Comparison of ENCODE assay signal across 13 cellular contexts in genomic region chr6:1389791-1390070, GRCh38. TPM values are rescaled to one million over a fixed set of nuclear protein-coding genes. Genes with fewer than 3 reads are reported as not detected.
DNase-seq lines count a peak whose midpoint lies in the region; ATAC-seq, FAIRE-seq and TF ChIP-seq lines count a peak whose summit lies in the region.
"Had no signal": no experiment of that assay in that cellular context is flagged by ENCODE, and none has a peak within 500 bp of the region (broad histone marks: within the 10 kb centered on the region; RNA-seq: fewer than 3 reads in every experiment).

No MANE protein-coding gene starts in this region.

- peak overlapping the region; percentile 85; the same call in 1 of the 2 replicates for H2AFZ ChIP-seq in GM23248

- H4K20me1 ChIP-seq in GM23248 (ENCODE audit: insufficient read depth), result no peaks in the 10 kb centered on the region

- H3K9me3 Mint-ChIP-seq in activated T-helper 17 cell treated with anti-CD3 and anti-CD28 coated beads, Interleukin-2, amount 50 U/mL, for 72 hours, result no peaks in the 10 kb centered on the region
- no peaks in the 10 kb centered on the region for H3K9me3 Mint-ChIP-seq in stimulated activated naive B cell treated with anti-CD40 and anti-IgM and Interleukin-4, amounts not matched to agents 10 μg/mL and 1 μg/mL and 100 μg/mL, for 72 hours
- no peaks in the 10 kb centered on the region for H3K9me3 Mint-ChIP-seq in activated T-helper 1 cell treated with anti-CD3 and anti-CD28 coated beads, Interleukin-12 subunit alpha, Interleukin-12 subunit beta, Interleukin-2, Interleukin-4 antibody, amounts not matched to agents 30 ng/mL and 10 ng/mL and 1 ng/mL, durations not matched to agents 14 hours and 24 hours and 36 hours

- no peak for TF ChIP-seq CTCF in lung (IDR thresholded peaks at IDR 0.05; ENCODE audit: control extremely low read depth, extremely low read depth)
- TF ChIP-seq CTCF in pancreas (IDR thresholded peaks at IDR 0.05), result no peak

- no peak overlapping the region for H3K27ac Mint-ChIP-seq in activated T-helper 17 cell treated with anti-CD3 and anti-CD28 coated beads, Interleukin-2, amount 50 U/mL, for 72 hours
- H3K27ac Mint-ChIP-seq in stimulated activated naive B cell treated with anti-CD40 and anti-IgM and Interleukin-4, amounts not matched to agents 10 μg/mL and 1 μg/mL and 100 μg/mL, for 72 hours, result no peak overlapping the region
- H3K27ac Mint-ChIP-seq in activated T-helper 1 cell treated with anti-CD3 and anti-CD28 coated beads, Interleukin-12 subunit alpha, Interleukin-12 subunit beta, Interleukin-2, Interleukin-4 antibody, amounts not matched to agents 30 ng/mL and 10 ng/mL and 1 ng/mL, durations not matched to agents 14 hours and 24 hours and 36 hours, result no peak overlapping the region
- H3K27ac Mint-ChIP-seq: activated CD4-positive, alpha-beta T cell treated with anti-CD3 and anti-CD28 coated beads for 36 hours had no signal

- in situ Hi-C loops in GM23248 (cut with MboI), result loop anchor here (25.0 kb wide), 1 partner anchor 477 kb away; no protein-coding TSS in a partner anchor

- no peaks in the 10 kb centered on the region for H3F3A ChIP-seq in GM23248 (ENCODE audit: insufficient read depth)

- H3K36me3 ChIP-seq in GM23248 (ENCODE audit: low read depth) (no peaks in the 10 kb centered on the region; the same call in 1 of the 2 replicates), lung (ENCODE audit: control insufficient read depth in 2 of 2, insufficient read depth in 2 of 2, low read length in 2 of 2) (no peaks in the 10 kb centered on the region), pancreas (no peaks in the 10 kb centered on the region)

- peak overlapping the region; percentile 82 for H3K4me2 ChIP-seq in GM23248 (ENCODE audit: unreplicated experiment)

- 1% methylated on average over 26 of the region's 50 CpGs; no CpG with 5 or more reads in 1 of the 2 experiments for WGBS in GM23248 (ENCODE audit: low coverage in 1 of 2, low lambda C conversion rate in 2 of 2, missing lambda C conversion rate in 2 of 2), 2 experiments
- WGBS in lung, 2 donors, result 0 to 3% methylated on average over 2 to 50 of the region's 50 CpGs
- WGBS in pancreas, 2 donors, result 1% methylated on average over 50 of the region's 50 CpGs; no CpG with 5 or more reads in 1 of the 2 donors

- no peaks in the 10 kb centered on the region for H3K36me3 Mint-ChIP-seq in activated T-helper 17 cell treated with anti-CD3 and anti-CD28 coated beads, Interleukin-2, amount 50 U/mL, for 72 hours (ENCODE audit: low read depth)
- peaks cover 0 to 7% of the 10 kb centered on the region in 2 donors for H3K36me3 Mint-ChIP-seq in stimulated activated naive B cell treated with anti-CD40 and anti-IgM and Interleukin-4, amounts not matched to agents 10 μg/mL and 1 μg/mL and 100 μg/mL, for 72 hours
- H3K36me3 Mint-ChIP-seq in activated T-helper 1 cell treated with anti-CD3 and anti-CD28 coated beads, Interleukin-12 subunit alpha, Interleukin-12 subunit beta, Interleukin-2, Interleukin-4 antibody, amounts not matched to agents 30 ng/mL and 10 ng/mL and 1 ng/mL, durations not matched to agents 14 hours and 24 hours and 36 hours (ENCODE audit: low read depth), result no peaks in the 10 kb centered on the region

- H3K27me3 ChIP-seq in GM23248 (replicated peaks; ENCODE audit: insufficient read depth), result no peaks in the 10 kb centered on the region
- peaks cover 11% of the 10 kb centered on the region for H3K27me3 ChIP-seq in lung (ENCODE audit: control insufficient read depth, insufficient read depth)
- H3K27me3 ChIP-seq in pancreas, result peaks cover 0 to 26% (median 15%) of the 10 kb centered on the region in 4 donors

- intact Hi-C loops in pancreas (cut with DNase I), result loop anchor here in 2 of 3 donors (5.0 to 10.0 kb wide), 3 partner anchors 595 to 795 kb away; no protein-coding TSS in a partner anchor
- intact Hi-C loops in activated T-helper 1 cell treated with anti-CD3 and anti-CD28 coated beads, Interleukin-12 subunit alpha, Interleukin-12 subunit beta, Interleukin-2, Interleukin-4 antibody, amounts not matched to agents 30 ng/mL and 10 ng/mL and 1 ng/mL, durations not matched to agents 14 hours and 24 hours and 36 hours (cut with micrococcal nuclease), result no loop called here

- peak overlapping the region; percentile 81 for H3K9ac ChIP-seq in GM23248

- DNase-seq in GM23248 (no peak), lung (ENCODE audit: low spot score) (no peak), SW480 (ENCODE audit: low spot score) (no peak), pancreas (no peak), HK-2 (ENCODE audit: unreplicated experiment) (no peak)
- no peak for DNase-seq in stimulated activated naive B cell treated with anti-CD40 and anti-IgM and Interleukin-4, amounts not matched to agents 10 μg/mL and 1 μg/mL and 100 μg/mL, for 72 hours
- DNase-seq in activated T-helper 1 cell treated with anti-CD3 and anti-CD28 coated beads, Interleukin-12 subunit alpha, Interleukin-12 subunit beta, Interleukin-2, Interleukin-4 antibody, amounts not matched to agents 30 ng/mL and 10 ng/mL and 1 ng/mL, durations not matched to agents 14 hours and 24 hours and 36 hours (ENCODE audit: low spot score), result no peak
- DNase-seq: COR-L47, NCI-H2107 had no signal

- no peak for FAIRE-seq in pancreas (lab: Jason Lieb, UNC)

- peaks cover 23% of the 10 kb centered on the region for H3K79me2 ChIP-seq in GM23248 (ENCODE audit: insufficient read depth)

- H3K9me3 ChIP-seq in GM23248 (ENCODE audit: low read depth) (no peaks in the 10 kb centered on the region), lung (ENCODE audit: control insufficient read depth in 2 of 2, insufficient read depth in 1 of 2, low read length in 1 of 2) (peaks cover 0 to 4% of the 10 kb centered on the region in 2 donors), pancreas (no peaks in the 10 kb centered on the region)

- H3K9me2 ChIP-seq in GM23248 (ENCODE audit: insufficient read depth), result no peaks in the 10 kb centered on the region

- H3K4me3 Mint-ChIP-seq in activated T-helper 17 cell treated with anti-CD3 and anti-CD28 coated beads, Interleukin-2, amount 50 U/mL, for 72 hours, result peak overlapping the region; percentile 69
- H3K4me3 Mint-ChIP-seq in stimulated activated naive B cell treated with anti-CD40 and anti-IgM and Interleukin-4, amounts not matched to agents 10 μg/mL and 1 μg/mL and 100 μg/mL, for 72 hours, result peak overlapping the region; percentile 82 to 85
- H3K4me3 Mint-ChIP-seq in activated T-helper 1 cell treated with anti-CD3 and anti-CD28 coated beads, Interleukin-12 subunit alpha, Interleukin-12 subunit beta, Interleukin-2, Interleukin-4 antibody, amounts not matched to agents 30 ng/mL and 10 ng/mL and 1 ng/mL, durations not matched to agents 14 hours and 24 hours and 36 hours, result no peak overlapping the region

- H3K4me3 ChIP-seq in GM23248 (peak overlapping the region; percentile 78), lung (peak overlapping the region; percentile 51), pancreas (peak overlapping the region in 2 of 4 donors; percentile 27 to 39)

- peaks cover 15% of the 10 kb centered on the region for H3K4me1 Mint-ChIP-seq in activated T-helper 17 cell treated with anti-CD3 and anti-CD28 coated beads, Interleukin-2, amount 50 U/mL, for 72 hours
- peaks cover 31 to 59% of the 10 kb centered on the region in 2 donors for H3K4me1 Mint-ChIP-seq in stimulated activated naive B cell treated with anti-CD40 and anti-IgM and Interleukin-4, amounts not matched to agents 10 μg/mL and 1 μg/mL and 100 μg/mL, for 72 hours
- H3K4me1 Mint-ChIP-seq in activated T-helper 1 cell treated with anti-CD3 and anti-CD28 coated beads, Interleukin-12 subunit alpha, Interleukin-12 subunit beta, Interleukin-2, Interleukin-4 antibody, amounts not matched to agents 30 ng/mL and 10 ng/mL and 1 ng/mL, durations not matched to agents 14 hours and 24 hours and 36 hours (ENCODE audit: low read depth), result peaks cover 8% of the 10 kb centered on the region

- H3K27ac ChIP-seq in GM23248, result no peak overlapping the region
- peak overlapping the region in 1 of 2 donors; percentile 79 for H3K27ac ChIP-seq in lung (ENCODE audit: low read depth in 1 of 2, low read length in 1 of 2)
- H3K27ac ChIP-seq in pancreas, result no peak overlapping the region
- H3K27ac ChIP-seq: HL-60 had no signal

- H3K4me1 ChIP-seq in GM23248 (ENCODE audit: insufficient read depth) (no peaks in the 10 kb centered on the region), lung (ENCODE audit: control insufficient read depth in 2 of 2, insufficient read depth in 2 of 2, low read length in 2 of 2) (peaks cover 0 to 11% of the 10 kb centered on the region in 2 donors), pancreas (peaks cover 0 to 4% (median 0%) of the 10 kb centered on the region in 3 donors)

- H3K27me3 Mint-ChIP-seq in activated T-helper 17 cell treated with anti-CD3 and anti-CD28 coated beads, Interleukin-2, amount 50 U/mL, for 72 hours, result peaks cover 67% of the 10 kb centered on the region
- peaks cover 73 to 89% of the 10 kb centered on the region in 2 donors for H3K27me3 Mint-ChIP-seq in stimulated activated naive B cell treated with anti-CD40 and anti-IgM and Interleukin-4, amounts not matched to agents 10 μg/mL and 1 μg/mL and 100 μg/mL, for 72 hours
- H3K27me3 Mint-ChIP-seq in activated T-helper 1 cell treated with anti-CD3 and anti-CD28 coated beads, Interleukin-12 subunit alpha, Interleukin-12 subunit beta, Interleukin-2, Interleukin-4 antibody, amounts not matched to agents 30 ng/mL and 10 ng/mL and 1 ng/mL, durations not matched to agents 14 hours and 24 hours and 36 hours (ENCODE audit: insufficient read depth), result peaks cover 77% of the 10 kb centered on the region

- ATAC-seq in activated T-helper 17 cell treated with anti-CD3 and anti-CD28 coated beads, Interleukin-2, amount 50 U/mL, for 72 hours (replicated peaks), result no peak
- ATAC-seq in lung (ENCODE audit: insufficient read depth, low FRiP score) (no peak), pancreas (no peak)
- no peak for ATAC-seq in stimulated activated naive B cell treated with anti-CD40 and anti-IgM and Interleukin-4, amounts not matched to agents 10 μg/mL and 1 μg/mL and 100 μg/mL, for 72 hours (replicated peaks)
- ATAC-seq: activated CD4-positive, alpha-beta T cell treated with anti-CD3 and anti-CD28 coated beads for 36 hours had no signal

RNA-seq across cellular contexts. Expression of gene FOXF2, which starts 0.4 kb away (rescaled TPM):
- total RNA-seq in GM23248 (2014; rRNA removed; shearing (Covaris generic)), result 5.1 and 8.3 TPM in 2 replicates
- polyA plus RNA-seq in GM23248 (2016; fragmentation: Nextera tagmentation; extraction: Ambion mirVana) (2.5 and 2.7 TPM in 2 replicates), lung (10 to 100 TPM in 1 of 2 donors, 1 to 10 TPM in 1; 8.3 to 11.4 TPM), pancreas (under 1 TPM; 0.23 to 0.82 TPM)
- not detected for total RNA-seq in activated T-helper 17 cell treated with anti-CD3 and anti-CD28 coated beads, Interleukin-2, amount 50 U/mL, for 72 hours
- total RNA-seq in lung (10 to 100 TPM; 17.2 to 22.9 TPM), pancreas (under 1 TPM; 0.12 to 0.90 (median 0.35) TPM)
- not detected in 2 replicates for total RNA-seq in activated T-helper 1 cell treated with anti-CD3 and anti-CD28 coated beads, Interleukin-12 subunit alpha, Interleukin-12 subunit beta, Interleukin-2, Interleukin-4 antibody, amounts not matched to agents 30 ng/mL and 10 ng/mL and 1 ng/mL, durations not matched to agents 14 hours and 24 hours and 36 hours
- total RNA-seq: activated CD4-positive, alpha-beta T cell treated with anti-CD3 and anti-CD28 coated beads for 36 hours; epithelial cell of proximal tubule had no signal
